Comparison of ENCODE assay signal across 14 cellular contexts in genomic region chr22:33474587-33474986, GRCh38.
A peak's percentile ranks its signal among the peaks of the same experiment; 100 is the strongest.
DNase-seq lines count a peak whose midpoint lies in the region; ATAC-seq, FAIRE-seq and TF ChIP-seq lines count a peak whose summit lies in the region.
"Had no signal": no experiment of that assay in that cellular context is flagged by ENCODE, and none has a peak within 500 bp of the region (broad histone marks: within the 10 kb centered on the region; RNA-seq: fewer than 3 reads in every experiment).

No MANE protein-coding gene starts in this region.

- H3K27me3 Mint-ChIP-seq in stimulated activated naive B cell treated with anti-CD40 and anti-IgM and Interleukin-4, amounts not matched to agents 10 μg/mL and 1 μg/mL and 100 μg/mL, for 72 hours: no peaks in the 10 kb centered on the region
- H3K27me3 Mint-ChIP-seq in CD4-positive, alpha-beta T cell: no peaks in the 10 kb centered on the region
- H3K27me3 Mint-ChIP-seq: B cell; CD8-positive, alpha-beta memory T cell had no signal

- intact Hi-C loops in GM12878 (cut with micrococcal nuclease; ENCODE audit: unreplicated experiment): loop anchor here (5.0 kb wide), 1 partner anchor 1653 kb away; no protein-coding TSS in a partner anchor
- intact Hi-C loops in CD4-positive, alpha-beta T cell (cut with DNase I, micrococcal nuclease): no loop called here

- POLR2A ChIA-PET in GM12878 (lab: Charles Lee): interaction anchor here (0.6 to 0.7 kb wide), 2 partner anchors 20 to 589 kb away, joined by 3 read pairs; no protein-coding TSS in a partner anchor
- POLR2A ChIA-PET in CD4-positive, alpha-beta T cell (lab: Charles Lee): no interaction called here

- H3K79me2 ChIP-seq in MM.1S (ENCODE audit: low read length): peaks cover 5% of the 10 kb centered on the region; the same call in 1 of the 2 replicates
- peaks cover 2% of the 10 kb centered on the region; the same call in 1 of the 2 replicates for H3K79me2 ChIP-seq in GM12878 (ENCODE audit: control insufficient read depth, insufficient read depth, low read length)

- H3K4me2 ChIP-seq in BLaER1 (peak overlapping the region; percentile 54), MM.1S (ENCODE audit: low read depth, low read length) (no peak overlapping the region), GM12878 (ENCODE audit: control insufficient read depth, insufficient read depth) (peak overlapping the region; percentile 14; the same call in 1 of the 2 replicates)

- no peak for FAIRE-seq in GM12878 (lab: Jason Lieb, UNC)

- H3K4me3 ChIP-seq in BLaER1: no peak overlapping the region
- H3K4me3 ChIP-seq in MM.1S (ENCODE audit: low read length): no peak overlapping the region
- H3K4me3 ChIP-seq in GM12878: no peak overlapping the region
- H3K4me3 ChIP-seq: GM23248 had no signal

- H2AFZ ChIP-seq in MM.1S (ENCODE audit: low read length) (no peak overlapping the region), GM12878 (ENCODE audit: control insufficient read depth, low read depth, low read length) (no peak overlapping the region)
- H2AFZ ChIP-seq: GM23248 had no signal

- peaks cover 0 to 17% of the 10 kb centered on the region in 2 donors for H3K36me3 Mint-ChIP-seq in stimulated activated naive B cell treated with anti-CD40 and anti-IgM and Interleukin-4, amounts not matched to agents 10 μg/mL and 1 μg/mL and 100 μg/mL, for 72 hours
- no peaks in the 10 kb centered on the region for H3K36me3 Mint-ChIP-seq in CD4-positive, alpha-beta T cell (ENCODE audit: low read depth)
- H3K36me3 Mint-ChIP-seq: CD14-positive monocyte; CD8-positive, alpha-beta memory T cell had no signal

- H3K27me3 ChIP-seq in BLaER1 (no peaks in the 10 kb centered on the region), MM.1S (replicated peaks; ENCODE audit: insufficient read depth, low read length) (no peaks in the 10 kb centered on the region), GM12878 (replicated peaks in 1 of 2; ENCODE audit: control insufficient read depth in 2 of 2, insufficient read depth in 2 of 2, low read length in 1 of 2) (no peaks in the 10 kb centered on the region)
- no peaks in the 10 kb centered on the region for H3K27me3 ChIP-seq in CD4-positive, alpha-beta T cell (ENCODE audit: control insufficient read depth, insufficient read depth, low read length)

- no peaks in the 10 kb centered on the region for H3K9me3 ChIP-seq in BLaER1
- H3K9me3 ChIP-seq in MM.1S (replicated peaks; ENCODE audit: insufficient read depth, low read length): no peaks in the 10 kb centered on the region
- no peaks in the 10 kb centered on the region for H3K9me3 ChIP-seq in GM12878 (replicated peaks; ENCODE audit: control insufficient read depth, insufficient read depth, low read length)
- H3K9me3 ChIP-seq in CD4-positive, alpha-beta T cell (ENCODE audit: control insufficient read depth, low read length): no peaks in the 10 kb centered on the region

- RAD21 ChIA-PET in GM12878 (lab: Charles Lee; ENCODE audit: unreplicated experiment): interaction anchor here (1.0 to 2.5 kb wide), 2 partner anchors 45 to 175 kb away, joined by 6 read pairs; no protein-coding TSS in a partner anchor

- H3K9me2 ChIP-seq in MM.1S (replicated peaks; ENCODE audit: insufficient read depth, low read length): no peaks in the 10 kb centered on the region

- 50% methylated on average over 1 of the region's 1 CpG for WGBS in GM12878 (ENCODE audit: insufficient coverage, insufficient replicate concordance, low lambda C conversion rate, missing lambda C conversion rate)

- peak overlapping the region; percentile 25 for H3K27ac Mint-ChIP-seq in stimulated activated naive B cell treated with anti-CD40 and anti-IgM and Interleukin-4, amounts not matched to agents 10 μg/mL and 1 μg/mL and 100 μg/mL, for 72 hours
- no peak overlapping the region for H3K27ac Mint-ChIP-seq in CD4-positive, alpha-beta T cell
- H3K27ac Mint-ChIP-seq: B cell; CD14-positive monocyte; CD8-positive, alpha-beta memory T cell had no signal

- H3K9ac ChIP-seq in BLaER1 (no peak overlapping the region), MM.1S (ENCODE audit: low read length) (no peak overlapping the region), GM12878 (ENCODE audit: control insufficient read depth, insufficient read depth, low read length) (no peak overlapping the region)
- H3K9ac ChIP-seq: GM23248 had no signal

- H3F3A ChIP-seq in MM.1S (ENCODE audit: insufficient read depth, low read length): peaks cover 22% of the 10 kb centered on the region

- no peak for TF ChIP-seq EP300 in GM12878 (IDR thresholded peaks at IDR 0.05; ENCODE audit: borderline replicate concordance in 1 of 2, control insufficient read depth in 1 of 2, low read depth in 2 of 2, low read length in 2 of 2)

- H3K36me3 ChIP-seq in BLaER1 (no peaks in the 10 kb centered on the region), MM.1S (replicated peaks; ENCODE audit: insufficient read depth, low read length) (no peaks in the 10 kb centered on the region), GM12878 (ENCODE audit: control insufficient read depth in 2 of 2, insufficient read depth in 2 of 2, low read length in 1 of 2) (no peaks in the 10 kb centered on the region)

- ATAC-seq in GM12878: no peak
- no peak for ATAC-seq in stimulated activated naive B cell treated with anti-CD40 and anti-IgM and Interleukin-4, amounts not matched to agents 10 μg/mL and 1 μg/mL and 100 μg/mL, for 72 hours (replicated peaks)
- ATAC-seq in CD4-positive, alpha-beta T cell (ENCODE audit: poor library complexity): no peak

- H4K20me1 ChIP-seq in BLaER1 (no peaks in the 10 kb centered on the region), MM.1S (ENCODE audit: insufficient read depth, low read length) (no peaks in the 10 kb centered on the region), GM12878 (ENCODE audit: control insufficient read depth, insufficient read depth) (no peaks in the 10 kb centered on the region)

- DNase-seq in MM.1S: no peak
- DNase-seq in GM12878 (ENCODE audit: low read depth, low spot score): no peak
- DNase-seq in stimulated activated naive B cell treated with anti-CD40 and anti-IgM and Interleukin-4, amounts not matched to agents 10 μg/mL and 1 μg/mL and 100 μg/mL, for 72 hours: no peak
- no peak for DNase-seq in CD4-positive, alpha-beta T cell
- DNase-seq in T-helper 1 cell: no peak
- DNase-seq in effector CD4-positive, alpha-beta T cell: no peak
- DNase-seq: ACHN; CD8-positive, alpha-beta memory T cell; DMS53; GM23248; H7 had no signal

- H3K27ac ChIP-seq in BLaER1 (no peak overlapping the region), MM.1S (ENCODE audit: low read length) (peak overlapping the region; percentile 20; the same call in 1 of the 2 replicates), GM12878 (ENCODE audit: control insufficient read depth, insufficient read depth) (peak overlapping the region; percentile 56)
- H3K27ac ChIP-seq in CD4-positive, alpha-beta T cell (ENCODE audit: low read depth, low read length): no peak overlapping the region
- H3K27ac ChIP-seq: GM23248 had no signal

- no peaks in the 10 kb centered on the region for H3K9me3 Mint-ChIP-seq in stimulated activated naive B cell treated with anti-CD40 and anti-IgM and Interleukin-4, amounts not matched to agents 10 μg/mL and 1 μg/mL and 100 μg/mL, for 72 hours
- no peaks in the 10 kb centered on the region for H3K9me3 Mint-ChIP-seq in CD4-positive, alpha-beta T cell

- peaks cover 32 to 33% of the 10 kb centered on the region in 2 donors for H3K4me1 Mint-ChIP-seq in stimulated activated naive B cell treated with anti-CD40 and anti-IgM and Interleukin-4, amounts not matched to agents 10 μg/mL and 1 μg/mL and 100 μg/mL, for 72 hours
- no peaks in the 10 kb centered on the region for H3K4me1 Mint-ChIP-seq in CD4-positive, alpha-beta T cell (ENCODE audit: low read depth)
- H3K4me1 Mint-ChIP-seq: CD14-positive monocyte; CD8-positive, alpha-beta memory T cell had no signal

- TF ChIP-seq POLR2A in GM12878 (IDR thresholded peaks at IDR 0.05; ENCODE audit: low read depth, low read length): no peak

- H3K4me1 ChIP-seq in BLaER1: peaks cover 45% of the 10 kb centered on the region
- peaks cover 17% of the 10 kb centered on the region for H3K4me1 ChIP-seq in MM.1S (ENCODE audit: low read length)
- H3K4me1 ChIP-seq in GM12878 (ENCODE audit: control insufficient read depth, insufficient read depth, low read length): peaks cover 42% of the 10 kb centered on the region

- no peak for TF ChIP-seq CTCF in MM.1S (IDR thresholded peaks at IDR 0.05; ENCODE audit: low read length)
- TF ChIP-seq CTCF in GM12878 (IDR thresholded peaks at IDR 0.05 in 2 of 3, conservative IDR thresholded peaks at IDR 0.05 in 1 of 3; ENCODE audit: control insufficient read depth in 2 of 3, extremely low read depth in 1 of 3, insufficient read depth in 1 of 3, low read depth in 3 of 3, low read length in 3 of 3): no peak
- no peak for TF ChIP-seq CTCF in CD4-positive, alpha-beta T cell (IDR thresholded peaks at IDR 0.05)

- H3K4me3 Mint-ChIP-seq in stimulated activated naive B cell treated with anti-CD40 and anti-IgM and Interleukin-4, amounts not matched to agents 10 μg/mL and 1 μg/mL and 100 μg/mL, for 72 hours: no peak overlapping the region
- no peak overlapping the region for H3K4me3 Mint-ChIP-seq in CD4-positive, alpha-beta T cell
- H3K4me3 Mint-ChIP-seq: B cell; CD14-positive monocyte; CD8-positive, alpha-beta memory T cell had no signal

- no peak for TF ChIP-seq RAD21 in GM12878 (IDR thresholded peaks at IDR 0.05; ENCODE audit: insufficient read depth, low read depth, low read length)

- in situ Hi-C loops in GM12878 (cut with MboI): loop anchor here (5.0 to 10.0 kb wide), 2 partner anchors 93 to 1650 kb away; no protein-coding TSS in a partner anchor

- CTCF ChIA-PET in GM12878 (lab: Yijun Ruan, JAX): interaction anchor here (0.8 to 2.2 kb wide), 6 partner anchors 16 to 173 kb away, joined by 3 to 8 read pairs (median 4); no protein-coding TSS in a partner anchor
- CTCF ChIA-PET in CD4-positive, alpha-beta T cell (lab: Charles Lee): no interaction called here

- SMC1A ChIA-PET in GM12878 (lab: Charles Lee; ENCODE audit: uncharacterized antibody, unreplicated experiment): interaction anchor here (0.6 to 3.7 kb wide), 6 partner anchors 10 to 456 kb away, joined by 3 to 21 read pairs (median 4); no protein-coding TSS in a partner anchor

- no TSS peak for BruUV-seq in GM12878 (replicated peaks; lab: Mats Ljungman, UMichigan)

TF ChIP-seq in GM12878, 131 proteins besides CTCF, POLR2A, EP300 and RAD21:
- TF ChIP-seq IKZF1 (conservative IDR thresholded peaks at IDR 0.05) (peak; percentile 48), EED (IDR thresholded peaks at IDR 0.05; ENCODE audit: low read depth) (peak; percentile 56; the same call in 1 of the 2 replicates), HDGF (IDR thresholded peaks at IDR 0.05) (no peak), MEF2B (IDR thresholded peaks at IDR 0.05; ENCODE audit: partially characterized antibody, poor library complexity, severe bottlenecking) (peak; percentile 33), MXI1 (IDR thresholded peaks at IDR 0.05; ENCODE audit: low read depth, low read length) (no peak), RUNX3 (IDR thresholded peaks at IDR 0.05; ENCODE audit: low read length) (peak; percentile 66), RAD51 (IDR thresholded peaks at IDR 0.05) (no peak), IKZF2 (IDR thresholded peaks at IDR 0.05) (peak in 1 of 2 experiments; percentile 28; a peak in 1 of 4 replicates)

Comparison
In these comparisons a context has a peak if more than half of its experiments do, and no peak if none do; other contexts are left out.
1. H3K27ac ChIP-seq: peak in MM.1S (single experiment) and GM12878 (single experiment); none in BLaER1 (single experiment) and CD4-positive, alpha-beta T cell (single experiment).